ENCODE assay signal across 1 cellular context in genomic region chr5:150121448-150122157, GRCh38.
TF ChIP-seq lines count a peak whose summit lies in the region.

No MANE protein-coding gene starts in this region.

TF ChIP-seq in GM12878, 131 proteins besides CTCF, POLR2A, EP300 and RAD21:
- TF ChIP-seq SP1 (IDR thresholded peaks at IDR 0.05; ENCODE audit: low read depth, low read length) = no peak
- no peak for TF ChIP-seq REST (IDR thresholded peaks at IDR 0.05; ENCODE audit: low read depth, low read length)
- TF ChIP-seq ATF7 (IDR thresholded peaks at IDR 0.05; ENCODE audit: low read depth) = no peak
- no peak for TF ChIP-seq TCF12 (IDR thresholded peaks at IDR 0.05; ENCODE audit: low read depth, low read length)
- no peak for TF ChIP-seq RAD51 (IDR thresholded peaks at IDR 0.05)
- no peak for TF ChIP-seq PAX5 (IDR thresholded peaks at IDR 0.05; ENCODE audit: borderline replicate concordance, low read depth, low read length)
- TF ChIP-seq MYC (IDR thresholded peaks at IDR 0.05; ENCODE audit: insufficient read depth, insufficient read length, insufficient replicate concordance, low read length, severe bottlenecking) = no peak
- no peak for TF ChIP-seq ZNF217 (IDR thresholded peaks at IDR 0.05)
- TF ChIP-seq HDAC2 (IDR thresholded peaks at IDR 0.05) = no peak
- TF ChIP-seq CHD1 (IDR thresholded peaks at IDR 0.05; ENCODE audit: low read depth, low read length) = no peak
- no peak for TF ChIP-seq NFIC (IDR thresholded peaks at IDR 0.05; ENCODE audit: low read depth, low read length)
- no peak for TF ChIP-seq E4F1 (IDR thresholded peaks at IDR 0.05; ENCODE audit: borderline replicate concordance, partially characterized antibody)
- no peak for TF ChIP-seq HCFC1 (IDR thresholded peaks at IDR 0.05; ENCODE audit: low read length)
- TF ChIP-seq STAT3 (IDR thresholded peaks at IDR 0.05; ENCODE audit: low read depth, low read length) = no peak
